8 cellular contexts compared by ENCODE assay signal in the genomic region with DNA sequence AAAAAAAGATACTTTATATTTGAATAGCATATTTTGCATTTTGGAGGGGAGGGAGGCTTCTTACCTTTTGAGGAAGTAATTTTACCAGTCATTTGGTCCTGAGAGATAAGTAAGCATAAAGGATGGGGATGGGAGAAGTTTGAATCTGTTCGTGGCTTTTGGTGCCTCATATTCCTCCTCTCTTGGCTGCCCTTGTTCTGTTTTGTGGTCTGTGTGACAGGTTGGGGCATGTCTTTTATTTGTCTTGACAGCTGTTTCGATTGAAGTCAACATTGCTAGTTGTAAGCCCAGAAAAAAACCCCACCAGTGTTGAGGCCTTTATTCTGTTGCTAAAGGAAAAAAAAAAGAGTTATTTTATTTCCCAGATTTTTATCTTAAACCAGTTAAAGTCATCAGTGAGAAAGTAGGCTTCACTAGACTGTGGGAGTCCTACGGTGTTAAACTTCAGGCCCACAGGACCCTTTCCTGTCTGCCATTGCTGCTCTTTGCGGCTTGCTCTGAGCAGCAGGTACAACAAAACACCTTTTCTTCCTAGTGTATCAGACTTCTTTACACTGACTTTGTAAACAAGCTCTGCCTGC. TPM values are rescaled to one million over a fixed set of nuclear protein-coding genes. Genes with fewer than 3 reads are reported as not detected.
DNase-seq lines count a peak whose midpoint lies in the region; ATAC-seq and TF ChIP-seq lines count a peak whose summit lies in the region.

No MANE protein-coding gene starts in this region.

- peaks cover 6% of the 10 kb centered on the region for H3K36me3 Mint-ChIP-seq in chondrocyte (ENCODE audit: low read depth)

- TF ChIP-seq POLR2A in stomach (IDR thresholded peaks at IDR 0.05): no peak

- intact Hi-C loops in stomach (cut with DNase I; ENCODE audit: low total_unique reads): no loop called here

- no peaks in the 10 kb centered on the region for H3K9me3 Mint-ChIP-seq in chondrocyte (ENCODE audit: low read depth)

- H3K36me3 ChIP-seq in stomach: peaks cover 0 to 34% (median 18%) of the 10 kb centered on the region in 4 donors

- no peaks in the 10 kb centered on the region for H3K27me3 ChIP-seq in stomach

- no peak for TF ChIP-seq EP300 in stomach (IDR thresholded peaks at IDR 0.05)

- CTCF ChIA-PET in RWPE1 (lab: Yijun Ruan, JAX): interaction anchor here (0.7 to 1.0 kb wide), 2 partner anchors 46 to 87 kb away, joined by 3 read pairs; no protein-coding TSS in a partner anchor

- H3K27ac ChIP-seq in RWPE1: peak overlapping the region; percentile 69
- peak overlapping the region; percentile 2 to 75 (median 67) for H3K27ac ChIP-seq in stomach

- no peak overlapping the region for H3K4me3 ChIP-seq in stomach

- H3K9me3 ChIP-seq in stomach: no peaks in the 10 kb centered on the region

- H3K4me3 Mint-ChIP-seq in chondrocyte (ENCODE audit: unreplicated experiment): no peak overlapping the region

- H3K27me3 Mint-ChIP-seq in chondrocyte (ENCODE audit: low read depth): no peaks in the 10 kb centered on the region

- TF ChIP-seq CTCF in RWPE1 (conservative IDR thresholded peaks at IDR 0.05; ENCODE audit: low read depth): no peak
- TF ChIP-seq CTCF in chondrocyte (IDR thresholded peaks at IDR 0.05): no peak
- TF ChIP-seq CTCF in stomach (IDR thresholded peaks at IDR 0.05): no peak

- DNase-seq in activated CD8-positive, alpha-beta memory T cell treated with anti-CD3 and anti-CD28 coated beads, Interleukin-2, amount 50 U/mL, for 4 hours: peak; percentile 30
- no peak for DNase-seq in activated CD8-positive, alpha-beta memory T cell treated with anti-CD3 and anti-CD28 coated beads, Interleukin-2, amount 50 U/mL, for 48 hours
- peak; percentile 46 for DNase-seq in RWPE1 (ENCODE audit: low spot score)
- DNase-seq in chondrocyte (ENCODE audit: low spot score): no peak
- DNase-seq in stomach: no peak
- no peak for DNase-seq in HT-29 (ENCODE audit: low spot score)
- no peak for DNase-seq in NCI-H1092 (lab: John Stamatoyannopoulos, UW)

- peak; percentile 62 for ATAC-seq in HG03139 (IDR thresholded peaks at IDR 0.05; ENCODE audit: unreplicated experiment)

- POLR2A ChIA-PET in RWPE1 (lab: Yijun Ruan, JAX; ENCODE audit: low non-redundant PET): no interaction called here

- peaks cover 14% of the 10 kb centered on the region for H3K4me1 Mint-ChIP-seq in chondrocyte (ENCODE audit: low read depth)

- H3K27ac Mint-ChIP-seq in chondrocyte (ENCODE audit: unreplicated experiment): peak overlapping the region; percentile 57

- H3K4me1 ChIP-seq in stomach: peaks cover 26 to 66% (median 53%) of the 10 kb centered on the region in 4 donors

- WGBS in stomach, 5 donors: 30 to 41% (median 32%) methylated on average over 4 of the region's 4 CpGs

RNA-seq across cellular contexts. Expression of a gene that starts 11.4 kb away (rescaled TPM):
- total RNA-seq in chondrocyte (49.5 to 57.3 TPM (median 55.9 TPM) in 3 replicates), stomach (10 to 100 TPM; 11.9 to 66.1 (median 17.2) TPM)
- polyA plus RNA-seq in stomach: 1 to 10 TPM; 2.9 to 6.0 (median 4.2) TPM
- total RNA-seq in HT-29 (2014; rRNA removed; shearing (Covaris generic)): 43.2 and 53.7 TPM in 2 replicates

RNA-seq across cellular contexts. Expression of a gene that starts 30.5 kb away (rescaled TPM):
- total RNA-seq in chondrocyte (24.5 to 29.6 TPM (median 28.0 TPM) in 3 replicates), stomach (10 to 100 TPM in 2 of 5 donors, 1 to 10 TPM in 3; 3.5 to 16.5 (median 9.8) TPM)
- polyA plus RNA-seq in stomach: 1 to 10 TPM; 4.4 to 6.0 (median 5.8) TPM
- 15.9 and 18.6 TPM in 2 replicates for total RNA-seq in HT-29 (2014; rRNA removed; shearing (Covaris generic))

RNA-seq across cellular contexts. Expression of a gene that starts 35.0 kb away (rescaled TPM):
- 9.5 to 12.7 TPM (median 11.8 TPM) in 3 replicates for total RNA-seq in chondrocyte
- 10 to 100 TPM; 12.3 to 41.4 (median 16.7) TPM for total RNA-seq in stomach
- 1 to 10 TPM; 4.7 to 5.7 (median 5.7) TPM for polyA plus RNA-seq in stomach
- total RNA-seq in HT-29 (2014; rRNA removed; shearing (Covaris generic)): 15.0 and 22.2 TPM in 2 replicates

RNA-seq across cellular contexts. Expression of a gene that starts 35.1 kb away (rescaled TPM):
- total RNA-seq in chondrocyte (25.1 to 41.8 TPM (median 26.7 TPM) in 3 replicates), stomach (10 to 100 TPM; 24.9 to 88.8 (median 48.3) TPM)
- polyA plus RNA-seq in stomach: 10 to 100 TPM; 22.4 to 30.2 (median 28.6) TPM
- 36.3 and 50.6 TPM in 2 replicates for total RNA-seq in HT-29 (2014; rRNA removed; shearing (Covaris generic))

RNA-seq across cellular contexts. Expression of a gene that starts 39.8 kb away (rescaled TPM):
- total RNA-seq in chondrocyte: 0.42 to 0.44 TPM in 2 of 3 replicates, not detected in the other
- total RNA-seq in stomach: 100 to 1,000 TPM in 1 of 5 donors, 10 to 100 TPM in 4; 19.8 to 184 (median 76.3) TPM
- polyA plus RNA-seq in stomach: 10 to 100 TPM; 21.5 to 36.9 (median 31.2) TPM
- 104 and 122 TPM in 2 replicates for total RNA-seq in HT-29 (2014; rRNA removed; shearing (Covaris generic))

Comparison
In these comparisons a context has a peak if more than half of its experiments do, and no peak if none do; other contexts are left out.
1. DNase-seq: peak in activated CD8-positive, alpha-beta memory T cell treated with anti-CD3 and anti-CD28 coated beads, Interleukin-2, amount 50 U/mL, for 4 hours (single experiment) and RWPE1 (single experiment); none in activated CD8-positive, alpha-beta memory T cell treated with anti-CD3 and anti-CD28 coated beads, Interleukin-2, amount 50 U/mL, for 48 hours (single experiment), chondrocyte (single experiment), stomach (single experiment), HT-29 (single experiment) and NCI-H1092 (single experiment).